Comparison of ENCODE assay signal across 25 cellular contexts in the genomic region with DNA sequence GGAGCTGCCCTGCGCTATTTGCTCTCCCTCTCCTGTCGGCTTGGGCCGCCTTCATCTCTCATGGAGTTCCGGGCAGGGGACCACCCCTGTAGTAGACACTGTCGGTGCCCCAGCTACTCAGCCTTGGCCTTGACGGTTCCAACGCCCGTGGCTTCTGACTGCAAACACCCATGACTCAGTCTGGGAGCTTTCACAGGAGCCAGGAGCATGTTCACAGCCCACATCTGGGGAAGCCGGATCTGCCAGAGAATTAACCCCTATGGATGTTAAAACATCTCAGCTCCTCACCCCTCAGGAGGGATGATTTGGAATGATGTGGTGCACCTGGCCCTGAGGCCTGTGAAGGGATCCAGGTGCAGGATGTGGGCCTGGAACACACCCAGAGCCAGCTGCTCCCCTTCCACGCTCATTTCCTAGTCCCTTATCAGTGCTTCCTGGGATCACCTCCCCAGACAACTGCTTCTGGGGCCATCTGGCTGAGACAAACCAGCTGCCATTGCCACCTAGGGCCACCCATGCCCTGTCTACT.
DNase-seq lines count a peak whose midpoint lies in the region; ATAC-seq and TF ChIP-seq lines count a peak whose summit lies in the region.
"Had no signal": no experiment of that assay in that cellular context is flagged by ENCODE, and none has a peak within 500 bp of the region (broad histone marks: within the 10 kb centered on the region; RNA-seq: fewer than 3 reads in every experiment).

No MANE protein-coding gene starts in this region.

- H3K27me3 Mint-ChIP-seq in chondrocyte (ENCODE audit: low read depth), result peaks cover 34% of the 10 kb centered on the region

- H3K4me3 Mint-ChIP-seq in chondrocyte (ENCODE audit: unreplicated experiment), result no peak overlapping the region
- H3K4me3 Mint-ChIP-seq: naive B cell, T-helper 17 cell had no signal

- WGBS in HUES64, result 87% methylated on average over 10 of the region's 10 CpGs

- H3K4me1 ChIP-seq in HUES64 (ENCODE audit: insufficient read depth, low read length), result peaks cover 9% of the 10 kb centered on the region
- H3K4me1 ChIP-seq: esophagus muscularis mucosa, tibial nerve had no signal

- H3K9me3 ChIP-seq in HUES64 (ENCODE audit: insufficient read depth, low read depth, low read length), result no peaks in the 10 kb centered on the region
- H3K9me3 ChIP-seq: lower lobe of right lung, ovary had no signal

- H3K36me3 ChIP-seq in HUES64 (ENCODE audit: insufficient read depth, low read length), result no peaks in the 10 kb centered on the region
- H3K36me3 ChIP-seq: esophagus muscularis mucosa, lower lobe of right lung, ovary, tibial nerve, WERI-Rb-1 had no signal

- no peaks in the 10 kb centered on the region for H3K36me3 Mint-ChIP-seq in chondrocyte (ENCODE audit: low read depth)
- H3K36me3 Mint-ChIP-seq: naive B cell had no signal

- no peaks in the 10 kb centered on the region for H3K4me1 Mint-ChIP-seq in chondrocyte (ENCODE audit: low read depth)
- H3K4me1 Mint-ChIP-seq: naive B cell, T-helper 17 cell had no signal

- H3K4me3 ChIP-seq in HUES64 (ENCODE audit: low read length) (no peak overlapping the region), foreskin fibroblast (ENCODE audit: low read depth in 1 of 2, low read length in 2 of 2) (no peak overlapping the region)
- H3K4me3 ChIP-seq: esophagus muscularis mucosa, lower lobe of right lung, ovary, tibial nerve had no signal

- peak; percentile 72 for DNase-seq in COLO668 (lab: John Stamatoyannopoulos, UW; ENCODE audit: unreplicated experiment)
- peak; percentile 79 for DNase-seq in chondrocyte (ENCODE audit: low spot score)
- DNase-seq in left kidney (ENCODE audit: low read depth, low spot score), result peak; percentile 41
- no peak for DNase-seq in foreskin fibroblast
- DNase-seq in NCI-H2029 treated with DMSO at 0.1 percent for 48 hours (lab: John Stamatoyannopoulos, UW), result no peak
- no peak for DNase-seq in HK-2 (ENCODE audit: unreplicated experiment)
- DNase-seq: activated CD4-positive, alpha-beta T cell treated with anti-CD3 and anti-CD28 coated beads, Interleukin-2, amount 50 U/mL, for 48 hours; activated T-cell treated with anti-CD3 and anti-CD28 coated beads for 4 hours; amygdala; Calu3; effector CD4-positive, alpha-beta T cell; GDM1; lower lobe of right lung; naive B cell; NCI-H2081 treated with DMSO at 0.1 percent for 48 hours; NCI-H526; SIG-M5; stimulated activated naive CD8-positive, alpha-beta T cell treated with anti-CD3 and anti-CD28 coated beads, Interleukin-15, Interleukin-2, amounts not matched to agents 100 U/mL and 50 U/mL, for 24 hours; T-helper 17 cell; WERI-Rb-1 had no signal

- peak overlapping the region; percentile 42; the same call in 1 of the 2 replicates for H3K27ac ChIP-seq in HUES64 (ENCODE audit: low read depth, low read length)
- H3K27ac ChIP-seq: esophagus muscularis mucosa, lower lobe of right lung, ovary, tibial nerve, WERI-Rb-1 had no signal

- H3K9ac ChIP-seq in HUES64 (ENCODE audit: low read depth, low read length), result no peak overlapping the region

- H3K9me3 Mint-ChIP-seq in chondrocyte (ENCODE audit: low read depth), result no peaks in the 10 kb centered on the region
- H3K9me3 Mint-ChIP-seq: naive B cell had no signal

- H3K27me3 ChIP-seq in HUES64 (ENCODE audit: insufficient read depth, low read length), result no peaks in the 10 kb centered on the region
- H3K27me3 ChIP-seq: ovary, tibial nerve had no signal

- no peak overlapping the region for H3K27ac Mint-ChIP-seq in chondrocyte (ENCODE audit: unreplicated experiment)
- H3K27ac Mint-ChIP-seq: naive B cell, T-helper 17 cell had no signal

- ATAC-seq in HG02973 (IDR thresholded peaks at IDR 0.05; ENCODE audit: unreplicated experiment), result no peak
- ATAC-seq: lower lobe of right lung; stimulated activated naive CD8-positive, alpha-beta T cell treated with anti-CD3 and anti-CD28 coated beads, Interleukin-15, Interleukin-2, amounts not matched to agents 100 U/mL and 50 U/mL, for 24 hours; T-helper 17 cell had no signal

- no peak for TF ChIP-seq CTCF in chondrocyte (IDR thresholded peaks at IDR 0.05)
- no peak for TF ChIP-seq CTCF in foreskin fibroblast (IDR thresholded peaks at IDR 0.05; ENCODE audit: low read depth, low read length)

Comparison
In these comparisons a context has a peak if more than half of its experiments do, and no peak if none do; other contexts are left out.
1. DNase-seq: peak in COLO668 (single experiment), chondrocyte (single experiment) and left kidney (single experiment); none in foreskin fibroblast (0 of 2), NCI-H2029 treated with DMSO at 0.1 percent for 48 hours (single experiment) and HK-2 (single experiment).